Comparison of ENCODE assay signal across 9 cellular contexts in the genomic region with DNA sequence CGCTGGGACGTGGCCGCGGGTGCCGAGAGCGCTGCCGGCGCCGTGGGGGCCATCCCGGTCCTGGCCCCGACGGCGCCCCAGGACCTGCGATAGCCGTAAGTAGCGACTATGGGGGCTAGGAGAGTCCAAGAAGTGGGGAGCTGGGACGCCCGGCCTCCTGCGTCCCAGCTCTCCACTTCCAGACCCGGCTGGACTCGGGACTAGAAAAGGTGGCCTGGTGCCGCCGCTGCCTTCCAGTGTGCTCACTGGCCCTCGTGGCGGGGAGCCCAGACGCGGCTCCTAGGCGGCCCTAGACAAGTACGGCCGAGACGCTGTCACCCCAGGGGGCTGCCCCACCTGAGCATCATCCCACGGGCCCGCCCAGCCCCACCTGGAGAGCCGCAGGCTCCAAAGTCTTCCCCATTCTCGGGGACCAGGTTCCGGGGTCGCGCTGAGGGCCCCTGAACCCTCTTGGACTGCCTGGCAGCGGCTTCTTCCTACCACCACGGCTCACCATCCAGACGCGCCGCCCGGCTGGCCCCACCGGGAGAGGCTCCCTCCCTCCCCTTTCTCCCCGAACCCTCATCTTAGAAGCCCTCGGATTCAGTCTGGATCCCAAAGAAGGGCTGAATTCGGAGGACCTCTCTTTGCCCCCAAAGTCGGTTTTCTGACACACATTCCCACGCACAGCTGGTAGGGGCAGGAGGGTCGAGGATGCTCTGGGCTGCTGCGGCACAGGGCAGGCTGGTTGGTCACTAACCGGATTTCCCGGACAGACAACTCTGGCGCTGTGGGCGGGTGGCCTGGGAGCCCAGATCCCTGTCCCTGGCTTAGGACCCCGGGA. TPM values are rescaled to one million over a fixed set of nuclear protein-coding genes. Genes with fewer than 3 reads are reported as not detected.
DNase-seq lines count a peak whose midpoint lies in the region; ATAC-seq and TF ChIP-seq lines count a peak whose summit lies in the region.
"Had no signal": no experiment of that assay in that cellular context is flagged by ENCODE, and none has a peak within 500 bp of the region (broad histone marks: within the 10 kb centered on the region; RNA-seq: fewer than 3 reads in every experiment).

No MANE protein-coding gene starts in this region.

- peak overlapping the region in 1 of 2 experiments; percentile 58; a peak in 1 of 4 replicates for H3K27ac ChIP-seq in SK-N-SH (ENCODE audit: low read depth in 2 of 2, low read length in 1 of 2)
- H3K27ac ChIP-seq in foreskin keratinocyte, result peak overlapping the region; percentile 79
- no peak overlapping the region for H3K27ac ChIP-seq in osteoblast (ENCODE audit: low read depth, low read length)

- H3K79me2 ChIP-seq in SK-N-SH (ENCODE audit: insufficient read depth), result no peaks in the 10 kb centered on the region
- no peaks in the 10 kb centered on the region for H3K79me2 ChIP-seq in osteoblast (ENCODE audit: insufficient read depth, low read length)

- H3K9me3 ChIP-seq in SK-N-SH (no peaks in the 10 kb centered on the region), osteoblast (ENCODE audit: low read depth, low read length) (no peaks in the 10 kb centered on the region)

- POLR2A ChIA-PET in SK-N-SH (lab: Yijun Ruan, JAX), result no interaction called here

- H3K4me1 Mint-ChIP-seq in CD14-positive monocyte, result peaks cover 29% of the 10 kb centered on the region

- no peak for TF ChIP-seq EP300 in SK-N-SH (IDR thresholded peaks at IDR 0.05; ENCODE audit: borderline replicate concordance in 1 of 2, low read depth in 1 of 2, low read length in 1 of 2)

- ATAC-seq in foreskin keratinocyte (peak; percentile 48), GM18873 (IDR thresholded peaks at IDR 0.05; ENCODE audit: low FRiP score, unreplicated experiment) (no peak), omental fat pad (ENCODE audit: low FRiP score) (no peak), HG03521 (IDR thresholded peaks at IDR 0.05; ENCODE audit: unreplicated experiment) (no peak)

- H3K4me1 ChIP-seq in SK-N-SH (ENCODE audit: control insufficient read depth in 1 of 2, insufficient read depth in 2 of 2, low read depth in 1 of 2, low read length in 1 of 2) (peaks cover 0 to 38% of the 10 kb centered on the region in 2 experiments; a peak in 1 of 4 replicates), foreskin keratinocyte (peaks cover 17% of the 10 kb centered on the region), osteoblast (ENCODE audit: insufficient read depth, low read length) (no peaks in the 10 kb centered on the region)

- no peaks in the 10 kb centered on the region for H3K27me3 ChIP-seq in SK-N-SH (ENCODE audit: insufficient read depth)
- no peaks in the 10 kb centered on the region for H3K27me3 ChIP-seq in foreskin keratinocyte
- H3K27me3 ChIP-seq in osteoblast (ENCODE audit: insufficient read depth, low read length), result peaks cover 80% of the 10 kb centered on the region

- H3K4me3 Mint-ChIP-seq in CD14-positive monocyte, result peak overlapping the region; percentile 63 to 88

- no peak for TF ChIP-seq RAD21 in SK-N-SH (IDR thresholded peaks at IDR 0.05; ENCODE audit: low read length)

- peak overlapping the region; percentile 67 to 74 for H3K4me3 ChIP-seq in SK-N-SH (ENCODE audit: low read depth in 2 of 2, low read length in 1 of 2)
- H3K4me3 ChIP-seq in osteoblast (ENCODE audit: insufficient read depth, low read length), result no peak overlapping the region

- H3K27me3 Mint-ChIP-seq in CD14-positive monocyte (ENCODE audit: low read depth in 3 of 3), result peaks cover 55 to 79% (median 59%) of the 10 kb centered on the region in 3 donors

- H3K36me3 ChIP-seq in SK-N-SH (replicated peaks in 1 of 2; ENCODE audit: control insufficient read depth in 1 of 2, insufficient read depth in 2 of 2, low read length in 1 of 2) (no peaks in the 10 kb centered on the region), osteoblast (ENCODE audit: insufficient read depth, low read length) (no peaks in the 10 kb centered on the region)

- intact Hi-C loops in CD14-positive monocyte (cut with micrococcal nuclease), result no loop called here

- H3K27ac Mint-ChIP-seq in CD14-positive monocyte, result peak overlapping the region in 1 of 7 donors; percentile 57

- H3K9me3 Mint-ChIP-seq in CD14-positive monocyte, result peaks cover 0 to 20% (median 3%) of the 10 kb centered on the region in 7 donors

- DNase-seq in CD14-positive monocyte (ENCODE audit: low spot score) (no peak), SK-N-SH (peak; percentile 71), foreskin keratinocyte (no peak), osteoblast (ENCODE audit: insufficient read length, low spot score, missing footprints) (peak; percentile 89), omental fat pad (ENCODE audit: low spot score) (no peak), NCI-H345 (lab: John Stamatoyannopoulos, UW) (no peak)
- DNase-seq: SHP77 had no signal

- CTCF ChIA-PET in SK-N-SH (lab: Yijun Ruan, JAX), result interaction anchor here (0.9 to 1.1 kb wide), 2 partner anchors 35 to 45 kb away, joined by 3 read pairs; no protein-coding TSS in a partner anchor

- H3K4me2 ChIP-seq in SK-N-SH (peak overlapping the region; percentile 92), osteoblast (ENCODE audit: insufficient read depth, low read length) (no peak overlapping the region)

- no peaks in the 10 kb centered on the region for H3K9me2 ChIP-seq in SK-N-SH

- H3K36me3 Mint-ChIP-seq in CD14-positive monocyte, result peaks cover 0 to 4% of the 10 kb centered on the region in 2 donors

- 51% methylated on average over 18 of the region's 57 CpGs for WGBS in SK-N-SH (ENCODE audit: low lambda C conversion rate)

- no peaks in the 10 kb centered on the region for H3F3A ChIP-seq in SK-N-SH (replicated peaks; ENCODE audit: insufficient read depth)

- H2AFZ ChIP-seq in SK-N-SH (ENCODE audit: low read depth) (peak overlapping the region; percentile 79), osteoblast (ENCODE audit: low read length) (no peak overlapping the region)

- no peak for TF ChIP-seq CTCF in CD14-positive monocyte (IDR thresholded peaks at IDR 0.05)
- no peak for TF ChIP-seq CTCF in SK-N-SH (IDR thresholded peaks at IDR 0.05)
- TF ChIP-seq CTCF in foreskin keratinocyte (conservative IDR thresholded peaks at IDR 0.05), result no peak
- no peak for TF ChIP-seq CTCF in osteoblast (IDR thresholded peaks at IDR 0.05; ENCODE audit: extremely low read depth, low read depth, low read length)
- TF ChIP-seq CTCF in omental fat pad (IDR thresholded peaks at IDR 0.05), result no peak

- H4K20me1 ChIP-seq in SK-N-SH (ENCODE audit: insufficient read depth), result no peaks in the 10 kb centered on the region
- H4K20me1 ChIP-seq in osteoblast (ENCODE audit: insufficient read depth, low read length), result no peaks in the 10 kb centered on the region

- peak overlapping the region; percentile 33 for H3K9ac ChIP-seq in SK-N-SH

TF ChIP-seq in SK-N-SH, 30 proteins besides CTCF, POLR2A, EP300 and RAD21 (continues in another document):
- TF ChIP-seq RXRA (IDR thresholded peaks at IDR 0.05; ENCODE audit: borderline replicate concordance, low read depth) (no peak), SMC3 (IDR thresholded peaks at IDR 0.05; ENCODE audit: low read depth, low read length) (no peak), NRF1 (IDR thresholded peaks at IDR 0.05; ENCODE audit: low read depth, low read length) (no peak), RCOR1 (IDR thresholded peaks at IDR 0.05; ENCODE audit: low read length) (no peak)
- TF ChIP-seq, protein P1, sequence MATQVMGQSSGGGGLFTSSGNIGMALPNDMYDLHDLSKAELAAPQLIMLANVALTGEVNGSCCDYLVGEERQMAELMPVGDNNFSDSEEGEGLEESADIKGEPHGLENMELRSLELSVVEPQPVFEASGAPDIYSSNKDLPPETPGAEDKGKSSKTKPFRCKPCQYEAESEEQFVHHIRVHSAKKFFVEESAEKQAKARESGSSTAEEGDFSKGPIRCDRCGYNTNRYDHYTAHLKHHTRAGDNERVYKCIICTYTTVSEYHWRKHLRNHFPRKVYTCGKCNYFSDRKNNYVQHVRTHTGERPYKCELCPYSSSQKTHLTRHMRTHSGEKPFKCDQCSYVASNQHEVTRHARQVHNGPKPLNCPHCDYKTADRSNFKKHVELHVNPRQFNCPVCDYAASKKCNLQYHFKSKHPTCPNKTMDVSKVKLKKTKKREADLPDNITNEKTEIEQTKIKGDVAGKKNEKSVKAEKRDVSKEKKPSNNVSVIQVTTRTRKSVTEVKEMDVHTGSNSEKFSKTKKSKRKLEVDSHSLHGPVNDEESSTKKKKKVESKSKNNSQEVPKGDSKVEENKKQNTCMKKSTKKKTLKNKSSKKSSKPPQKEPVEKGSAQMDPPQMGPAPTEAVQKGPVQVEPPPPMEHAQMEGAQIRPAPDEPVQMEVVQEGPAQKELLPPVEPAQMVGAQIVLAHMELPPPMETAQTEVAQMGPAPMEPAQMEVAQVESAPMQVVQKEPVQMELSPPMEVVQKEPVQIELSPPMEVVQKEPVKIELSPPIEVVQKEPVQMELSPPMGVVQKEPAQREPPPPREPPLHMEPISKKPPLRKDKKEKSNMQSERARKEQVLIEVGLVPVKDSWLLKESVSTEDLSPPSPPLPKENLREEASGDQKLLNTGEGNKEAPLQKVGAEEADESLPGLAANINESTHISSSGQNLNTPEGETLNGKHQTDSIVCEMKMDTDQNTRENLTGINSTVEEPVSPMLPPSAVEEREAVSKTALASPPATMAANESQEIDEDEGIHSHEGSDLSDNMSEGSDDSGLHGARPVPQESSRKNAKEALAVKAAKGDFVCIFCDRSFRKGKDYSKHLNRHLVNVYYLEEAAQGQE (IDR thresholded peaks at IDR 0.05; ENCODE audit: low read depth, low read length), result no peak
- TF ChIP-seq, protein P2, sequence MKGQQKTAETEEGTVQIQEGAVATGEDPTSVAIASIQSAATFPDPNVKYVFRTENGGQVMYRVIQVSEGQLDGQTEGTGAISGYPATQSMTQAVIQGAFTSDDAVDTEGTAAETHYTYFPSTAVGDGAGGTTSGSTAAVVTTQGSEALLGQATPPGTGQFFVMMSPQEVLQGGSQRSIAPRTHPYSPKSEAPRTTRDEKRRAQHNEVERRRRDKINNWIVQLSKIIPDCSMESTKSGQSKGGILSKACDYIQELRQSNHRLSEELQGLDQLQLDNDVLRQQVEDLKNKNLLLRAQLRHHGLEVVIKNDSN (IDR thresholded peaks at IDR 0.05; ENCODE audit: borderline replicate concordance, low read depth), result no peak
- TF ChIP-seq, protein P3, sequence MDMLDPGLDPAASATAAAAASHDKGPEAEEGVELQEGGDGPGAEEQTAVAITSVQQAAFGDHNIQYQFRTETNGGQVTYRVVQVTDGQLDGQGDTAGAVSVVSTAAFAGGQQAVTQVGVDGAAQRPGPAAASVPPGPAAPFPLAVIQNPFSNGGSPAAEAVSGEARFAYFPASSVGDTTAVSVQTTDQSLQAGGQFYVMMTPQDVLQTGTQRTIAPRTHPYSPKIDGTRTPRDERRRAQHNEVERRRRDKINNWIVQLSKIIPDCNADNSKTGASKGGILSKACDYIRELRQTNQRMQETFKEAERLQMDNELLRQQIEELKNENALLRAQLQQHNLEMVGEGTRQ (IDR thresholded peaks at IDR 0.05; ENCODE audit: borderline replicate concordance, low read depth, low read length), result no peak

RNA-seq across cellular contexts. Expression of a gene that starts 0.9 kb away (rescaled TPM):
- not detected for polyA plus RNA-seq in CD14-positive monocyte
- 6.3 and 7.0 TPM in 2 replicates for polyA plus RNA-seq in SK-N-SH (2012; rRNA removed)
- polyA plus RNA-seq in SK-N-SH (2012; cell fraction: cytosol; rRNA removed), result 3.2 and 6.5 TPM in 2 replicates
- 3.1 and 6.3 TPM in 2 replicates for polyA plus RNA-seq in SK-N-SH (2012; cell fraction: nucleus; rRNA removed)
- 150 and 170 TPM in 2 replicates for total RNA-seq in foreskin keratinocyte
- polyA plus RNA-seq in foreskin keratinocyte, result 172 and 181 TPM in 2 replicates
- total RNA-seq in osteoblast, result 0.72 and 5.3 TPM in 2 replicates
- total RNA-seq in omental fat pad, result 100 to 1,000 TPM in 1 of 4 donors, 10 to 100 TPM in 3; 24.3 to 120 (median 45.3) TPM

Comparison
In these comparisons a context has a peak if more than half of its experiments do, and no peak if none do; other contexts are left out.
1. DNase-seq: peak in SK-N-SH (single experiment) and osteoblast (single experiment); none in CD14-positive monocyte (single experiment), foreskin keratinocyte (0 of 2), omental fat pad (single experiment) and NCI-H345 (single experiment).